In the genomic region with DNA sequence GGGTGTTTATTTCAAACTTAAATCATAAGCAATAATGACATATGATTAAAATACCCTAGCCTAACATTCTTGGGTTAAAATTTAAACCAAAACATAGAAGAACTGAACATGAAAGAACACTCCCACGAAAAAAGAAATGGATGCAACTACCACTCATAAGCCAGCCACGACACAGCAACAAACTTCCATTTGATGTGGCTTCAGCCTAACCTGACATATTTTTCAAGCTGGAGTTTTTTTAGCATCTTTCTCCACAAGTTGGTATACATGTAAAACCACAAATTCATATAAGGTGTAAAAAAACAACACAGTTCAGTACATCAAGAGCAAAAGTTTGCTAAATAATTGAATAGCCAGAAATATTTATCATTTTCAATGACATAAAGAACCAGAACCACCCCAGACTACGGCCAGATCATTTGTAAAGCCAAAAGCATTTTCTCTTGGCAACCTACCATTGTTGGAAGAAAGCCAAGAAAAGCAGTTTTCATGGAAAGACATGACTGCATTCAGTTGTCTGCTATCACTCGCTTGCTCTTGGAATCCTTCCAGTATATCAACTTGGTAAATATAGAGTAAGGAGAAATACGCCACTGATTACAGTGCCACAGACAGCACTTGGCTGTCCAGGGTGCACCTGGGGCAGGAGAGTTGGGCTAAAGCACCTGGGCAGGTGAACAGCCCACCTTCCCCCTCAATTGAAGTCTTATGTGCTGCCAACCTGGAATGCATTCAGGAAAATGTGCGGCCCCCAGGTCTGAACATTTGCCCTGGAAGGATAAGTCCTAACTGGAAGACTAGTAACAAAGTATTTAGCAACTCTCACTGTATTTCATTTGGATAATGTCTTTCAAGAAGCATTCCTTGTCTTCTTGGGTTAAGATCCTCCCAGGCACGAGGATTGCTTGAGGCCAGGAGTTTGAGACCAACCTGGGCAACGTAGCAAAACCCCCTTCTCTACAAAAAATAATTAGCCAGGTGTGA, we compare ENCODE assay signal across 9 cellular contexts.
A peak's percentile ranks its signal among the peaks of the same experiment; 100 is the strongest.
DNase-seq lines count a peak whose midpoint lies in the region; ATAC-seq and TF ChIP-seq lines count a peak whose summit lies in the region.
"Had no signal": no experiment of that assay in that cellular context is flagged by ENCODE, and none has a peak within 500 bp of the region (broad histone marks: within the 10 kb centered on the region; RNA-seq: fewer than 3 reads in every experiment).

No MANE protein-coding gene starts in this region.

- H4K20me1 ChIP-seq in BLaER1 treated with 17β-estradiol and CSF1 and Interleukin-3, amounts not matched to agents 10 nM and 100 nM, result peaks cover 100% of the 10 kb centered on the region in 11 experiments

- H3K36me3 ChIP-seq in BLaER1 treated with 17β-estradiol and CSF1 and Interleukin-3, amounts not matched to agents 10 nM and 100 nM, result peaks cover 0 to 45% (median 26%) of the 10 kb centered on the region in 11 experiments; a peak in 12 of 22 replicates
- no peaks in the 10 kb centered on the region for H3K36me3 ChIP-seq in left ventricle myocardium inferior
- H3K36me3 ChIP-seq: upper lobe of left lung had no signal

- H3K4me2 ChIP-seq in BLaER1 treated with 17β-estradiol and CSF1 and Interleukin-3, amounts not matched to agents 10 nM and 100 nM, result peak overlapping the region; percentile 39 to 78 (median 66); a peak in 20 of 22 replicates

- TF ChIP-seq CTCF in VCaP (conservative IDR thresholded peaks at IDR 0.05), result no peak
- TF ChIP-seq CTCF in left ventricle myocardium inferior (IDR thresholded peaks at IDR 0.05; ENCODE audit: borderline replicate concordance), result no peak

- no peak overlapping the region for H3K27ac ChIP-seq in BLaER1 treated with 17β-estradiol and CSF1 and Interleukin-3, amounts not matched to agents 10 nM and 100 nM
- H3K27ac ChIP-seq in VCaP (peak overlapping the region; percentile 31; the same call in 1 of the 2 replicates), left ventricle myocardium inferior (replicated peaks) (peak overlapping the region; percentile 67)
- H3K27ac ChIP-seq: upper lobe of left lung had no signal

- no peak overlapping the region for H3K9ac ChIP-seq in BLaER1 treated with 17β-estradiol and CSF1 and Interleukin-3, amounts not matched to agents 10 nM and 100 nM

- H3K27me3 ChIP-seq in BLaER1 treated with 17β-estradiol and CSF1 and Interleukin-3, amounts not matched to agents 10 nM and 100 nM, result no peaks in the 10 kb centered on the region
- H3K27me3 ChIP-seq in left ventricle myocardium inferior (ENCODE audit: low read depth), result no peaks in the 10 kb centered on the region
- H3K27me3 ChIP-seq: upper lobe of left lung had no signal

- no peak for ATAC-seq in HG03045 (IDR thresholded peaks at IDR 0.05; ENCODE audit: unreplicated experiment)
- ATAC-seq in HG02678 (IDR thresholded peaks at IDR 0.05; ENCODE audit: unreplicated experiment), result no peak
- ATAC-seq in HG03565 (IDR thresholded peaks at IDR 0.05; ENCODE audit: unreplicated experiment), result no peak

- H3K4me3 ChIP-seq in BLaER1 treated with 17β-estradiol and CSF1 and Interleukin-3, amounts not matched to agents 10 nM and 100 nM, result no peak overlapping the region
- no peak overlapping the region for H3K4me3 ChIP-seq in left ventricle myocardium inferior
- H3K4me3 ChIP-seq: upper lobe of left lung had no signal

- intact Hi-C loops in left ventricle myocardium inferior (cut with micrococcal nuclease), result no loop called here

- DNase-seq in NCI-H128 (lab: John Stamatoyannopoulos, UW; ENCODE audit: unreplicated experiment) (peak; percentile 62), left ventricle myocardium inferior (no peak), superior temporal gyrus (ENCODE audit: extremely low spot score) (peak; percentile 51)
- DNase-seq: upper lobe of left lung had no signal

- peaks cover 68 to 88% (median 80%) of the 10 kb centered on the region in 10 experiments for H3K4me1 ChIP-seq in BLaER1 treated with 17β-estradiol and CSF1 and Interleukin-3, amounts not matched to agents 10 nM and 100 nM
- H3K4me1 ChIP-seq in left ventricle myocardium inferior, result peaks cover 100% of the 10 kb centered on the region

- H3K9me3 ChIP-seq in BLaER1 treated with 17β-estradiol and CSF1 and Interleukin-3, amounts not matched to agents 10 nM and 100 nM (replicated peaks in 1 of 11), result no peaks in the 10 kb centered on the region
- H3K9me3 ChIP-seq in left ventricle myocardium inferior (replicated peaks), result no peaks in the 10 kb centered on the region
- H3K9me3 ChIP-seq: upper lobe of left lung had no signal

Comparison
In these comparisons a context has a peak if more than half of its experiments do, and no peak if none do; other contexts are left out.
1. H3K27ac ChIP-seq: peak in VCaP (single experiment) and left ventricle myocardium inferior (single experiment); none in BLaER1 treated with 17β-estradiol and CSF1 and Interleukin-3, amounts not matched to agents 10 nM and 100 nM (0 of 11).